1 cellular context compared by ENCODE assay signal in genomic region chr12:20798561-20798960, GRCh38.
TF ChIP-seq lines count a peak whose summit lies in the region.

No MANE protein-coding gene starts in this region.

TF ChIP-seq in GM23338, 12 proteins besides CTCF, POLR2A, EP300 and RAD21 (continued from another document):
- TF ChIP-seq ZNF462 (CRISPR knock-in tag; IDR thresholded peaks at IDR 0.05) (no peak), ZNF114 (CRISPR knock-in tag; IDR thresholded peaks at IDR 0.05) (no peak), EZH2phosphoT487 (IDR thresholded peaks at IDR 0.05; ENCODE audit: unreplicated experiment) (no peak), POLR2AphosphoS5 (IDR thresholded peaks at IDR 0.05; ENCODE audit: low read depth) (no peak), JUNB (IDR thresholded peaks at IDR 0.05; ENCODE audit: unreplicated experiment) (no peak), STAT1 (IDR thresholded peaks at IDR 0.05; ENCODE audit: unreplicated experiment) (no peak), EZH2 (IDR thresholded peaks at IDR 0.05; ENCODE audit: low read depth, unreplicated experiment) (no peak), ETS1 (IDR thresholded peaks at IDR 0.05) (no peak)
- TF ChIP-seq, protein P1, sequence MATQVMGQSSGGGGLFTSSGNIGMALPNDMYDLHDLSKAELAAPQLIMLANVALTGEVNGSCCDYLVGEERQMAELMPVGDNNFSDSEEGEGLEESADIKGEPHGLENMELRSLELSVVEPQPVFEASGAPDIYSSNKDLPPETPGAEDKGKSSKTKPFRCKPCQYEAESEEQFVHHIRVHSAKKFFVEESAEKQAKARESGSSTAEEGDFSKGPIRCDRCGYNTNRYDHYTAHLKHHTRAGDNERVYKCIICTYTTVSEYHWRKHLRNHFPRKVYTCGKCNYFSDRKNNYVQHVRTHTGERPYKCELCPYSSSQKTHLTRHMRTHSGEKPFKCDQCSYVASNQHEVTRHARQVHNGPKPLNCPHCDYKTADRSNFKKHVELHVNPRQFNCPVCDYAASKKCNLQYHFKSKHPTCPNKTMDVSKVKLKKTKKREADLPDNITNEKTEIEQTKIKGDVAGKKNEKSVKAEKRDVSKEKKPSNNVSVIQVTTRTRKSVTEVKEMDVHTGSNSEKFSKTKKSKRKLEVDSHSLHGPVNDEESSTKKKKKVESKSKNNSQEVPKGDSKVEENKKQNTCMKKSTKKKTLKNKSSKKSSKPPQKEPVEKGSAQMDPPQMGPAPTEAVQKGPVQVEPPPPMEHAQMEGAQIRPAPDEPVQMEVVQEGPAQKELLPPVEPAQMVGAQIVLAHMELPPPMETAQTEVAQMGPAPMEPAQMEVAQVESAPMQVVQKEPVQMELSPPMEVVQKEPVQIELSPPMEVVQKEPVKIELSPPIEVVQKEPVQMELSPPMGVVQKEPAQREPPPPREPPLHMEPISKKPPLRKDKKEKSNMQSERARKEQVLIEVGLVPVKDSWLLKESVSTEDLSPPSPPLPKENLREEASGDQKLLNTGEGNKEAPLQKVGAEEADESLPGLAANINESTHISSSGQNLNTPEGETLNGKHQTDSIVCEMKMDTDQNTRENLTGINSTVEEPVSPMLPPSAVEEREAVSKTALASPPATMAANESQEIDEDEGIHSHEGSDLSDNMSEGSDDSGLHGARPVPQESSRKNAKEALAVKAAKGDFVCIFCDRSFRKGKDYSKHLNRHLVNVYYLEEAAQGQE (IDR thresholded peaks at IDR 0.05; ENCODE audit: unreplicated experiment), result no peak
